In genomic region chr2:26793518-26793917, GRCh38 we compare ENCODE assay signal across 7 cellular contexts. TPM values are rescaled to one million over a fixed set of nuclear protein-coding genes. Genes with fewer than 3 reads are reported as not detected.
"Had no signal": no experiment of that assay in that cellular context is flagged by ENCODE, and none has a peak within 500 bp of the region (broad histone marks: within the 10 kb centered on the region; RNA-seq: fewer than 3 reads in every experiment).

No MANE protein-coding gene starts in this region.

- DNase-seq: H9, HCEC 1CT, HFFc6 had no signal

- H3K4me1 Mint-ChIP-seq: GM23338 had no signal

- H2AFZ ChIP-seq: GM23338 had no signal

- ATAC-seq: GM23338, HepG2 had no signal

- H3K4me3 ChIP-seq: GM23338 had no signal

- H3K4me3 Mint-ChIP-seq: GM23338, H9, HFFc6, IgD-negative memory B cell had no signal

- H3K27ac Mint-ChIP-seq: GM23338, H9, HFFc6, IgD-negative memory B cell had no signal

- H3K4me2 ChIP-seq: GM23338 had no signal

- H3K9me3 Mint-ChIP-seq: GM23338, H9 had no signal

RNA-seq across cellular contexts. Expression of gene DPYSL5, which starts 54.4 kb away (rescaled TPM):
- total RNA-seq: HepG2, HFFc6, HT-29 had no signal
